In the genomic region with DNA sequence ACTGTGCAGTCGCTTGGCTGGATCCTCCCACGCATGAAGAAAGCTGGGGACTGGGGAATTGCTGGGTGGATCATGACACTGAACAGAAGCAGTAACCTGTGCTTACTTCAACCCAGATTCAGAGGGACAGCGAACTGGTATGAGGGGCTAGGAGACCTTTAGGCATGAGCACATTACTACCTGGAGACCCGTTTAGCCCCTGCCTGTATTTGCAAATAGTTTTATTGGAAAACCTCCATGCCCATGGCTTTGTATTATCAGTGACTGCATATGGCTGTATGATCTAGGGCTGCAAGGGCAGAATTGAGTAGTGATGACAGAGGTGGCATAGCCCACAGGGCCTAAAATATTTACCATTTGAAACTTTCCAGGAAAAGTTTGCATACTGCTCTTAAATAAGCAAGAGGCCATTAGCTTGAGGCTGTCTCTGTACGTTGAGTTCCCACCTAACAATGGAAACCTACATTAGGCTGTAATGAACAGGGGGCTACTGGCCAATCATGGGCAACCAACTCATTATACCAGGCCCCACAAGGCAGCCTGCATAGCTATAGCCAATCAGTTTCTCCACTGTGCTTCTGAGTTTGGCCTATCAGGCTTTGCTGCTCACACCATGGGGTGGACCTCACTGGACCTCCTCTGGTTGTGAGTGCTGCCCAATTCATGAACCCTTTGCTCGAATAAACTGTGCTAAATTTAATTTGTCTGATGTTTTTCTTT, we compare ENCODE assay signal across 1 cellular context.
A peak's percentile ranks its signal among the peaks of the same experiment; 100 is the strongest.
TF ChIP-seq lines count a peak whose summit lies in the region.

No MANE protein-coding gene starts in this region.

TF ChIP-seq in K562, 482 proteins besides CTCF, POLR2A, EP300 and RAD21 (continued from another document):
- TF ChIP-seq, protein P1, sequence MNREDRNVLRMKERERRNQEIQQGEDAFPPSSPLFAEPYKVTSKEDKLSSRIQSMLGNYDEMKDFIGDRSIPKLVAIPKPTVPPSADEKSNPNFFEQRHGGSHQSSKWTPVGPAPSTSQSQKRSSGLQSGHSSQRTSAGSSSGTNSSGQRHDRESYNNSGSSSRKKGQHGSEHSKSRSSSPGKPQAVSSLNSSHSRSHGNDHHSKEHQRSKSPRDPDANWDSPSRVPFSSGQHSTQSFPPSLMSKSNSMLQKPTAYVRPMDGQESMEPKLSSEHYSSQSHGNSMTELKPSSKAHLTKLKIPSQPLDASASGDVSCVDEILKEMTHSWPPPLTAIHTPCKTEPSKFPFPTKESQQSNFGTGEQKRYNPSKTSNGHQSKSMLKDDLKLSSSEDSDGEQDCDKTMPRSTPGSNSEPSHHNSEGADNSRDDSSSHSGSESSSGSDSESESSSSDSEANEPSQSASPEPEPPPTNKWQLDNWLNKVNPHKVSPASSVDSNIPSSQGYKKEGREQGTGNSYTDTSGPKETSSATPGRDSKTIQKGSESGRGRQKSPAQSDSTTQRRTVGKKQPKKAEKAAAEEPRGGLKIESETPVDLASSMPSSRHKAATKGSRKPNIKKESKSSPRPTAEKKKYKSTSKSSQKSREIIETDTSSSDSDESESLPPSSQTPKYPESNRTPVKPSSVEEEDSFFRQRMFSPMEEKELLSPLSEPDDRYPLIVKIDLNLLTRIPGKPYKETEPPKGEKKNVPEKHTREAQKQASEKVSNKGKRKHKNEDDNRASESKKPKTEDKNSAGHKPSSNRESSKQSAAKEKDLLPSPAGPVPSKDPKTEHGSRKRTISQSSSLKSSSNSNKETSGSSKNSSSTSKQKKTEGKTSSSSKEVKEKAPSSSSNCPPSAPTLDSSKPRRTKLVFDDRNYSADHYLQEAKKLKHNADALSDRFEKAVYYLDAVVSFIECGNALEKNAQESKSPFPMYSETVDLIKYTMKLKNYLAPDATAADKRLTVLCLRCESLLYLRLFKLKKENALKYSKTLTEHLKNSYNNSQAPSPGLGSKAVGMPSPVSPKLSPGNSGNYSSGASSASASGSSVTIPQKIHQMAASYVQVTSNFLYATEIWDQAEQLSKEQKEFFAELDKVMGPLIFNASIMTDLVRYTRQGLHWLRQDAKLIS (CRISPR knock-in tag; IDR thresholded peaks at IDR 0.05), result peak; percentile 80; the same call in 1 of the 2 replicates
- TF ChIP-seq MYC (IDR thresholded peaks at IDR 0.05; ENCODE audit: low read depth, low read length) (0 out of 2 replicates have a peak, but pooled peaks have one; percentile 8), MYC (CRISPR knock-in tag; IDR thresholded peaks at IDR 0.05; ENCODE audit: borderline replicate concordance, low read depth) (no peak), CTCFL (IDR thresholded peaks at IDR 0.05; ENCODE audit: borderline replicate concordance, insufficient read depth, low read depth, low read length, poor library complexity, severe bottlenecking) (no peak), MIER1 (IDR thresholded peaks at IDR 0.05; ENCODE audit: low read depth) (no peak), ZNF592 (IDR thresholded peaks at IDR 0.05) (peak; percentile 56)
